ENCODE assay signal across 29 cellular contexts in genomic region chr2:25749676-25750075, GRCh38.
DNase-seq lines count a peak whose midpoint lies in the region; ATAC-seq, FAIRE-seq and TF ChIP-seq lines count a peak whose summit lies in the region.
"Had no signal": no experiment of that assay in that cellular context is flagged by ENCODE, and none has a peak within 500 bp of the region (broad histone marks: within the 10 kb centered on the region; RNA-seq: fewer than 3 reads in every experiment).

No MANE protein-coding gene starts in this region.

- H3K4me1 ChIP-seq in naive thymus-derived CD4-positive, alpha-beta T cell (ENCODE audit: control insufficient read depth in 2 of 2, insufficient read depth in 2 of 2, low read length in 2 of 2), result no peaks in the 10 kb centered on the region
- H3K4me1 ChIP-seq: A549, colonic mucosa, heart left ventricle, pancreas, right atrium auricular region, upper lobe of left lung had no signal

- H3K9me3 Mint-ChIP-seq in activated CD8-positive, alpha-beta memory T cell treated with anti-CD3 and anti-CD28 coated beads, Interleukin-2, amount 10 ng/mL, durations not matched to agents 7 days and 5 days (ENCODE audit: low read depth), result no peaks in the 10 kb centered on the region
- no peaks in the 10 kb centered on the region for H3K9me3 Mint-ChIP-seq in activated T-helper 1 cell treated with anti-CD3 and anti-CD28 coated beads, Interleukin-12 subunit alpha, Interleukin-12 subunit beta, Interleukin-2, Interleukin-4 antibody, amounts not matched to agents 30 ng/mL and 10 ng/mL and 1 ng/mL, durations not matched to agents 14 hours and 24 hours and 36 hours
- no peaks in the 10 kb centered on the region for H3K9me3 Mint-ChIP-seq in naive thymus-derived CD4-positive, alpha-beta T cell
- H3K9me3 Mint-ChIP-seq in CD14-positive monocyte, result no peaks in the 10 kb centered on the region

- CTCF ChIA-PET in activated CD8-positive, alpha-beta memory T cell treated with anti-CD3 and anti-CD28 coated beads, Interleukin-2, amount 10 ng/mL, durations not matched to agents 7 days and 5 days (lab: Charles Lee), result interaction anchor here (1.0 to 2.0 kb wide), 2 partner anchors 11 to 104 kb away, joined by 3 to 7 read pairs; no protein-coding TSS in a partner anchor
- CTCF ChIA-PET in naive thymus-derived CD4-positive, alpha-beta T cell (lab: Charles Lee), result no interaction called here

- peak; percentile 60 for DNase-seq in activated CD8-positive, alpha-beta memory T cell treated with anti-CD3 and anti-CD28 coated beads, Interleukin-2, amount 10 ng/mL, durations not matched to agents 7 days and 5 days
- no peak for DNase-seq in activated CD8-positive, alpha-beta memory T cell treated with anti-CD3 and anti-CD28 coated beads, Interleukin-2, amount 50 U/mL, for 48 hours
- DNase-seq in Kasumi-1 (lab: John Stamatoyannopoulos, UW), result peak; percentile 24 to 25
- no peak for DNase-seq in activated T-helper 1 cell treated with anti-CD3 and anti-CD28 coated beads, Interleukin-12 subunit alpha, Interleukin-12 subunit beta, Interleukin-2, Interleukin-4 antibody, amounts not matched to agents 30 ng/mL and 10 ng/mL and 1 ng/mL, durations not matched to agents 14 hours and 24 hours and 36 hours (ENCODE audit: low spot score)
- no peak for DNase-seq in naive thymus-derived CD4-positive, alpha-beta T cell
- DNase-seq in CD14-positive monocyte (ENCODE audit: low spot score), result no peak
- DNase-seq in HTR-8/SVneo (ENCODE audit: insufficient read length, low spot score), result no peak
- DNase-seq: activated CD4-positive, alpha-beta T cell treated with anti-CD3 and anti-CD28 coated beads, Interleukin-2, amount 50 U/mL, for 4 hours; activated naive CD4-positive, alpha-beta T cell; AML-193; amniotic stem cell; colonic mucosa; DMS153; effector CD8-positive, alpha-beta T cell; erythroblast; GOT3; heart left ventricle; NCI-H1105 treated with DMSO at 0.1 percent for 48 hours; NCI-H2029; NCI-H345; NCI-H748 treated with DMSO at 0.1 percent for 48 hours; pancreas; SK-N-SH; substantia nigra; T-helper 9 cell; upper lobe of left lung had no signal

- intact Hi-C loops in activated T-helper 1 cell treated with anti-CD3 and anti-CD28 coated beads, Interleukin-12 subunit alpha, Interleukin-12 subunit beta, Interleukin-2, Interleukin-4 antibody, amounts not matched to agents 30 ng/mL and 10 ng/mL and 1 ng/mL, durations not matched to agents 14 hours and 24 hours and 36 hours (cut with micrococcal nuclease), result loop anchor here (5.0 kb wide), 1 partner anchor 48 kb away; no protein-coding TSS in a partner anchor
- intact Hi-C loops in naive thymus-derived CD4-positive, alpha-beta T cell (cut with micrococcal nuclease), result no loop called here
- intact Hi-C loops in CD14-positive monocyte (cut with micrococcal nuclease), result no loop called here

- peak overlapping the region; percentile 20 for H3K4me3 Mint-ChIP-seq in activated CD8-positive, alpha-beta memory T cell treated with anti-CD3 and anti-CD28 coated beads, Interleukin-2, amount 10 ng/mL, durations not matched to agents 7 days and 5 days
- no peak overlapping the region for H3K4me3 Mint-ChIP-seq in activated T-helper 1 cell treated with anti-CD3 and anti-CD28 coated beads, Interleukin-12 subunit alpha, Interleukin-12 subunit beta, Interleukin-2, Interleukin-4 antibody, amounts not matched to agents 30 ng/mL and 10 ng/mL and 1 ng/mL, durations not matched to agents 14 hours and 24 hours and 36 hours
- no peak overlapping the region for H3K4me3 Mint-ChIP-seq in naive thymus-derived CD4-positive, alpha-beta T cell
- H3K4me3 Mint-ChIP-seq in CD14-positive monocyte, result no peak overlapping the region

- H3K27me3 ChIP-seq in naive thymus-derived CD4-positive, alpha-beta T cell (ENCODE audit: control insufficient read depth in 2 of 2, insufficient read depth in 2 of 2, low read length in 2 of 2), result no peaks in the 10 kb centered on the region
- H3K27me3 ChIP-seq: colonic mucosa, heart left ventricle, pancreas, right atrium auricular region, upper lobe of left lung had no signal

- no peak for TF ChIP-seq CTCF in CD14-positive monocyte (IDR thresholded peaks at IDR 0.05)

- H3K36me3 Mint-ChIP-seq in activated CD8-positive, alpha-beta memory T cell treated with anti-CD3 and anti-CD28 coated beads, Interleukin-2, amount 10 ng/mL, durations not matched to agents 7 days and 5 days, result peaks cover 58% of the 10 kb centered on the region
- peaks cover 51% of the 10 kb centered on the region for H3K36me3 Mint-ChIP-seq in activated T-helper 1 cell treated with anti-CD3 and anti-CD28 coated beads, Interleukin-12 subunit alpha, Interleukin-12 subunit beta, Interleukin-2, Interleukin-4 antibody, amounts not matched to agents 30 ng/mL and 10 ng/mL and 1 ng/mL, durations not matched to agents 14 hours and 24 hours and 36 hours (ENCODE audit: low read depth)
- peaks cover 16 to 57% (median 42%) of the 10 kb centered on the region in 5 donors for H3K36me3 Mint-ChIP-seq in naive thymus-derived CD4-positive, alpha-beta T cell
- peaks cover 59 to 85% of the 10 kb centered on the region in 2 donors for H3K36me3 Mint-ChIP-seq in CD14-positive monocyte

- FAIRE-seq in HTR-8/SVneo (lab: Jason Lieb, UNC), result no peak
- FAIRE-seq: A549, pancreas had no signal

- peaks cover 14 to 71% (median 36%) of the 10 kb centered on the region in 3 experiments for H3K36me3 ChIP-seq in naive thymus-derived CD4-positive, alpha-beta T cell (ENCODE audit: control insufficient read depth in 2 of 3, insufficient read depth in 3 of 3, low read length in 3 of 3)

- POLR2A ChIA-PET in naive thymus-derived CD4-positive, alpha-beta T cell (lab: Charles Lee), result no interaction called here

- ATAC-seq in activated CD8-positive, alpha-beta memory T cell treated with anti-CD3 and anti-CD28 coated beads, Interleukin-2, amount 10 ng/mL, durations not matched to agents 7 days and 5 days, result peak; percentile 59
- no peak for ATAC-seq in naive thymus-derived CD4-positive, alpha-beta T cell
- ATAC-seq in HG03457 (IDR thresholded peaks at IDR 0.05; ENCODE audit: unreplicated experiment), result no peak
- ATAC-seq: A549, heart left ventricle, pancreas had no signal

- no peak overlapping the region for H3K4me3 ChIP-seq in naive thymus-derived CD4-positive, alpha-beta T cell (ENCODE audit: low read length)
- H3K4me3 ChIP-seq: A549, colonic mucosa, heart left ventricle, pancreas, right atrium auricular region, upper lobe of left lung had no signal

- H3K27ac Mint-ChIP-seq in activated CD8-positive, alpha-beta memory T cell treated with anti-CD3 and anti-CD28 coated beads, Interleukin-2, amount 10 ng/mL, durations not matched to agents 7 days and 5 days, result peak overlapping the region; percentile 80
- H3K27ac Mint-ChIP-seq in activated T-helper 1 cell treated with anti-CD3 and anti-CD28 coated beads, Interleukin-12 subunit alpha, Interleukin-12 subunit beta, Interleukin-2, Interleukin-4 antibody, amounts not matched to agents 30 ng/mL and 10 ng/mL and 1 ng/mL, durations not matched to agents 14 hours and 24 hours and 36 hours, result peak overlapping the region; percentile 2
- peak overlapping the region in 6 of 9 donors; percentile 2 to 66 (median 14) for H3K27ac Mint-ChIP-seq in naive thymus-derived CD4-positive, alpha-beta T cell
- H3K27ac Mint-ChIP-seq in CD14-positive monocyte, result peak overlapping the region in 3 of 7 donors; percentile 32 to 80 (median 49)

- no peaks in the 10 kb centered on the region for H3K27me3 Mint-ChIP-seq in activated CD8-positive, alpha-beta memory T cell treated with anti-CD3 and anti-CD28 coated beads, Interleukin-2, amount 10 ng/mL, durations not matched to agents 7 days and 5 days
- H3K27me3 Mint-ChIP-seq in activated T-helper 1 cell treated with anti-CD3 and anti-CD28 coated beads, Interleukin-12 subunit alpha, Interleukin-12 subunit beta, Interleukin-2, Interleukin-4 antibody, amounts not matched to agents 30 ng/mL and 10 ng/mL and 1 ng/mL, durations not matched to agents 14 hours and 24 hours and 36 hours (ENCODE audit: insufficient read depth), result no peaks in the 10 kb centered on the region
- no peaks in the 10 kb centered on the region for H3K27me3 Mint-ChIP-seq in naive thymus-derived CD4-positive, alpha-beta T cell
- H3K27me3 Mint-ChIP-seq in CD14-positive monocyte (ENCODE audit: low read depth in 3 of 3), result no peaks in the 10 kb centered on the region

- H3K27ac ChIP-seq in naive thymus-derived CD4-positive, alpha-beta T cell (ENCODE audit: low read depth, low read length), result no peak overlapping the region
- H3K27ac ChIP-seq: A549, colonic mucosa, heart left ventricle, pancreas, right atrium auricular region, upper lobe of left lung had no signal

- peaks cover 48% of the 10 kb centered on the region for H3K4me1 Mint-ChIP-seq in activated CD8-positive, alpha-beta memory T cell treated with anti-CD3 and anti-CD28 coated beads, Interleukin-2, amount 10 ng/mL, durations not matched to agents 7 days and 5 days
- peaks cover 33% of the 10 kb centered on the region for H3K4me1 Mint-ChIP-seq in activated T-helper 1 cell treated with anti-CD3 and anti-CD28 coated beads, Interleukin-12 subunit alpha, Interleukin-12 subunit beta, Interleukin-2, Interleukin-4 antibody, amounts not matched to agents 30 ng/mL and 10 ng/mL and 1 ng/mL, durations not matched to agents 14 hours and 24 hours and 36 hours (ENCODE audit: low read depth)
- peaks cover 1 to 32% (median 4%) of the 10 kb centered on the region in 7 donors for H3K4me1 Mint-ChIP-seq in naive thymus-derived CD4-positive, alpha-beta T cell
- peaks cover 11% of the 10 kb centered on the region for H3K4me1 Mint-ChIP-seq in CD14-positive monocyte

- no peaks in the 10 kb centered on the region for H3K9me3 ChIP-seq in naive thymus-derived CD4-positive, alpha-beta T cell (ENCODE audit: control insufficient read depth in 2 of 3, low read length in 3 of 3)
- H3K9me3 ChIP-seq: A549, colonic mucosa, heart left ventricle, pancreas, right atrium auricular region, SK-N-SH, upper lobe of left lung had no signal

Comparison
In these comparisons a context has a peak if more than half of its experiments do, and no peak if none do; other contexts are left out.
1. DNase-seq: peak in activated CD8-positive, alpha-beta memory T cell treated with anti-CD3 and anti-CD28 coated beads, Interleukin-2, amount 10 ng/mL, durations not matched to agents 7 days and 5 days (single experiment) and Kasumi-1 (2 of 2); none in activated CD8-positive, alpha-beta memory T cell treated with anti-CD3 and anti-CD28 coated beads, Interleukin-2, amount 50 U/mL, for 48 hours (single experiment), activated T-helper 1 cell treated with anti-CD3 and anti-CD28 coated beads, Interleukin-12 subunit alpha, Interleukin-12 subunit beta, Interleukin-2, Interleukin-4 antibody, amounts not matched to agents 30 ng/mL and 10 ng/mL and 1 ng/mL, durations not matched to agents 14 hours and 24 hours and 36 hours (single experiment), naive thymus-derived CD4-positive, alpha-beta T cell (0 of 9), CD14-positive monocyte (single experiment) and HTR-8/SVneo (single experiment).